In the genomic region with DNA sequence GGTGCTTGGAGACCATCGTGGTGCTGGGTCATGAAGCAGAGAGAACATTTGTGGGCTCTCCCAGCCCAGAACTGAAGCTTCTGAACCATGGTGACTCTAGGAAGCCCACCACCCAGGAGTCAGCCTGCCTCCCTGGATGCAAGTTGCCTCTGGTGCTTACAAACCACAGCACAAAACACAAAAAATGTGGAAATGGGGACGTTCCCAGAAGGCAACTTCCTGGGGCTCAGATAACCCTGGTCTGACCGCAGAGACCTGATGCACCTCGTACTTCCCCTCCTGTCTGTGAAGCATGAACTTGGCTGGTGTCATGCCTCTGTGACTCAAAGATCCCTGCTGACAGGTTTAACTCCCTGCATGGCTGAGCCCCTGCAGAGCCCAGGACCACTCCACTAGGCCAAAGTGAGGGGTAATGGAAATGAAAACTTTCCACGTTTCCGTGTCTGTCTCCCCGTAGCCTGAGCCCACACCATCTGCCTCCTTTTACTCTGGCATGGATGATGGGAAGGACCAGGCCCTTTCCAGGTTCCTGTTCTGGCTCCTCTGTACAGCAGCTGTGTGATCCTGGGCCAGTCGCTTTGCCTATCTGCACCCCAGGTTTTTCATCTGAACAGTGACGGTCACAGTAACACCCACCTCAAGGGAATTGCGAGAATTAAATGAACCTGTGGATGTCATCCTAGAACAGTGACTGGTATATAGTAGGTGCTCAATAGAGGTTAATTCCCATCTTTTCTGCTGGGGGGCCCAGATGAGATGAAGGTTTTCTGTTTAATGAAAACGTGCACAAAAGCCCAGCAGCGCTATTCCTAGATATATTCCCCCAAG, we compare ENCODE assay signal across 8 cellular contexts. TPM values are rescaled to one million over a fixed set of nuclear protein-coding genes. Genes with fewer than 3 reads are reported as not detected.
DNase-seq lines count a peak whose midpoint lies in the region; ATAC-seq and TF ChIP-seq lines count a peak whose summit lies in the region.

No MANE protein-coding gene starts in this region.

- no peaks in the 10 kb centered on the region for H3K27me3 Mint-ChIP-seq in MCF 10A (ENCODE audit: insufficient read depth, unreplicated experiment)

- H3K4me3 Mint-ChIP-seq in MCF 10A (ENCODE audit: unreplicated experiment): no peak overlapping the region

- TF ChIP-seq CTCF in MCF 10A (IDR thresholded peaks at IDR 0.05; ENCODE audit: unreplicated experiment): no peak

- POLR2A ChIA-PET in MCF 10A (lab: Yijun Ruan, JAX): interaction anchor here (0.9 kb wide), 1 partner anchor 29 kb away, joined by 4 read pairs; no protein-coding TSS in a partner anchor

- peak in 2 of 3 donors; percentile 41 to 51 for DNase-seq in stimulated activated CD4-positive, alpha-beta T cell treated with anti-CD3 and anti-CD28 coated beads, Interleukin-12 subunit alpha, Interleukin-12 subunit beta, amount 100 ng/mL, for 48 hours (ENCODE audit: low read depth in 2 of 3, low spot score in 1 of 3)
- no peak for DNase-seq in stimulated activated CD4-positive, alpha-beta T cell treated with anti-CD3 and anti-CD28 coated beads, Interleukin-12 subunit alpha, Interleukin-12 subunit beta, amount 100 ng/mL, for 4 hours
- DNase-seq in activated CD8-positive, alpha-beta memory T cell treated with anti-CD3 and anti-CD28 coated beads, Interleukin-2, amount 50 U/mL, for 4 hours: peak; percentile 60
- peak; percentile 41 to 56 for DNase-seq in stimulated activated CD8-positive, alpha-beta memory T cell treated with anti-CD3 and anti-CD28 coated beads, Interleukin-15, amount 100 ng/mL, for 48 hours (ENCODE audit: low read depth in 2 of 2)
- DNase-seq in MCF 10A (ENCODE audit: unreplicated experiment) (no peak), SK-N-DZ (ENCODE audit: low spot score) (no peak), NCI-H446 (lab: John Stamatoyannopoulos, UW) (no peak)

- no TSS peak for BruUV-seq in MCF 10A (replicated peaks; lab: Mats Ljungman, UMichigan)

- H3K36me3 Mint-ChIP-seq in MCF 10A (ENCODE audit: insufficient read depth, unreplicated experiment): no peaks in the 10 kb centered on the region

- H3K9me3 Mint-ChIP-seq in MCF 10A (ENCODE audit: unreplicated experiment): no peaks in the 10 kb centered on the region

- no peaks in the 10 kb centered on the region for H3K4me1 Mint-ChIP-seq in MCF 10A (ENCODE audit: insufficient read depth, unreplicated experiment)

- intact Hi-C loops in MCF 10A (cut with micrococcal nuclease): no loop called here

- no peak overlapping the region for H3K27ac Mint-ChIP-seq in MCF 10A (ENCODE audit: low read depth, unreplicated experiment)

- peak; percentile 60 for ATAC-seq in HG03558 (IDR thresholded peaks at IDR 0.05; ENCODE audit: extremely low read depth, unreplicated experiment)

- CTCF ChIA-PET in MCF 10A (lab: Yijun Ruan, JAX): interaction anchor here (0.6 to 1.2 kb wide), 2 partner anchors 12 to 214 kb away, joined by 3 to 4 read pairs; no protein-coding TSS in a partner anchor

RNA-seq across cellular contexts. Expression of gene PPP1R16B, which starts 57.7 kb away (rescaled TPM):
- not detected in 2 replicates for total RNA-seq in MCF 10A (2022)
- 3.1 and 3.8 TPM in 2 replicates for polyA plus RNA-seq in SK-N-DZ (2014; cell fraction: cytosol; rRNA removed)
- polyA plus RNA-seq in SK-N-DZ (2014; cell fraction: nucleus; rRNA removed): 3.1 and 6.3 TPM in 2 replicates

Comparison
In these comparisons a context has a peak if more than half of its experiments do, and no peak if none do; other contexts are left out.
1. DNase-seq: peak in stimulated activated CD4-positive, alpha-beta T cell treated with anti-CD3 and anti-CD28 coated beads, Interleukin-12 subunit alpha, Interleukin-12 subunit beta, amount 100 ng/mL, for 48 hours (2 of 3), activated CD8-positive, alpha-beta memory T cell treated with anti-CD3 and anti-CD28 coated beads, Interleukin-2, amount 50 U/mL, for 4 hours (single experiment) and stimulated activated CD8-positive, alpha-beta memory T cell treated with anti-CD3 and anti-CD28 coated beads, Interleukin-15, amount 100 ng/mL, for 48 hours (2 of 2); none in stimulated activated CD4-positive, alpha-beta T cell treated with anti-CD3 and anti-CD28 coated beads, Interleukin-12 subunit alpha, Interleukin-12 subunit beta, amount 100 ng/mL, for 4 hours (single experiment), MCF 10A (single experiment), SK-N-DZ (single experiment) and NCI-H446 (0 of 2).